ENCODE assay signal across 1 cellular context in genomic region chrX:136209016-136209738, GRCh38.
TF ChIP-seq lines count a peak whose summit lies in the region.

No MANE protein-coding gene starts in this region.

TF ChIP-seq in SK-N-SH treated with all-trans-retinoic acid at 6 μM for 48 hours, 23 proteins besides CTCF, POLR2A, EP300 and RAD21 (continued from another document):
- TF ChIP-seq TSHZ2 (CRISPR knock-in tag; IDR thresholded peaks at IDR 0.05) (no peak), SNAI2 (CRISPR knock-in tag; IDR thresholded peaks at IDR 0.05) (no peak), RARB (CRISPR knock-in tag; IDR thresholded peaks at IDR 0.05) (no peak), GLIS3 (CRISPR knock-in tag; IDR thresholded peaks at IDR 0.05) (no peak), CREB5 (CRISPR knock-in tag; IDR thresholded peaks at IDR 0.05; ENCODE audit: low read depth) (no peak), ZC3H10 (CRISPR knock-in tag; IDR thresholded peaks at IDR 0.05) (no peak), ZNF8 (CRISPR knock-in tag; IDR thresholded peaks at IDR 0.05) (no peak), ISL1 (CRISPR knock-in tag; IDR thresholded peaks at IDR 0.05) (no peak), OSR1 (CRISPR knock-in tag; IDR thresholded peaks at IDR 0.05) (no peak)
